ENCODE assay signal across 6 cellular contexts in genomic region chr12:132295561-132295960, GRCh38. TPM values are rescaled to one million over a fixed set of nuclear protein-coding genes. Genes with fewer than 3 reads are reported as not detected.
"Had no signal": no experiment of that assay in that cellular context is flagged by ENCODE, and none has a peak within 500 bp of the region (broad histone marks: within the 10 kb centered on the region; RNA-seq: fewer than 3 reads in every experiment).

No MANE protein-coding gene starts in this region.

RNA-seq across cellular contexts. Expression of gene GALNT9, which starts 33.8 kb away (rescaled TPM):
- total RNA-seq: K562, M059J, Peyer's patch, Right ventricle myocardium inferior, SJSA1 had no signal
- polyA plus RNA-seq: K562, SK-N-SH had no signal
